ENCODE assay signal across 8 cellular contexts in genomic region chr3:152202976-152203626, GRCh38.
DNase-seq lines count a peak whose midpoint lies in the region; ATAC-seq and TF ChIP-seq lines count a peak whose summit lies in the region.

No MANE protein-coding gene starts in this region.

- H3K9me3 ChIP-seq in CD8-positive, alpha-beta T cell (ENCODE audit: low read length), result no peaks in the 10 kb centered on the region
- H3K9me3 ChIP-seq in GM23248 (ENCODE audit: low read depth) (no peaks in the 10 kb centered on the region), SU-DHL-6 (ENCODE audit: insufficient read depth, low read length) (no peaks in the 10 kb centered on the region), right lobe of liver (no peaks in the 10 kb centered on the region)

- H3K79me2 ChIP-seq in GM23248 (ENCODE audit: insufficient read depth), result no peaks in the 10 kb centered on the region
- peaks cover 9% of the 10 kb centered on the region; the same call in 1 of the 2 replicates for H3K79me2 ChIP-seq in SU-DHL-6 (ENCODE audit: insufficient read depth, low read length)

- peak overlapping the region; percentile 73 for H3K4me3 Mint-ChIP-seq in CD8-positive, alpha-beta T cell

- peaks cover 10% of the 10 kb centered on the region; the same call in 1 of the 2 replicates for H3F3A ChIP-seq in GM23248 (ENCODE audit: insufficient read depth)
- peaks cover 55% of the 10 kb centered on the region for H3F3A ChIP-seq in SU-DHL-6 (ENCODE audit: insufficient read depth)

- H4K20me1 ChIP-seq in GM23248 (ENCODE audit: insufficient read depth) (no peaks in the 10 kb centered on the region), SU-DHL-6 (ENCODE audit: low read depth, low read length) (no peaks in the 10 kb centered on the region)

- H3K4me1 Mint-ChIP-seq in CD8-positive, alpha-beta T cell (ENCODE audit: low read depth), result peaks cover 74% of the 10 kb centered on the region

- H3K4me3 ChIP-seq in CD8-positive, alpha-beta T cell (ENCODE audit: low read depth, low read length), result peak overlapping the region; percentile 31
- H3K4me3 ChIP-seq in GM23248 (peak overlapping the region; percentile 38), SU-DHL-6 (ENCODE audit: insufficient read depth, low read length, poor library complexity, severe bottlenecking) (peak overlapping the region; percentile 49), right lobe of liver (peak overlapping the region; percentile 18 to 49 (median 30))

- no peak for TF ChIP-seq POLR2A in right lobe of liver (IDR thresholded peaks at IDR 0.05)

- intact Hi-C loops in CD8-positive, alpha-beta T cell (cut with DNase I, micrococcal nuclease), result loop anchor here (2.0 to 5.0 kb wide), 4 partner anchors 16 to 64 kb away; partner anchors contain the start of gene MBNL1 (in 1 of the 2)
- intact Hi-C loops in right lobe of liver (cut with DNase I), result no loop called here

- no peaks in the 10 kb centered on the region for H3K9me3 Mint-ChIP-seq in CD8-positive, alpha-beta T cell

- H3K27me3 ChIP-seq in CD8-positive, alpha-beta T cell (ENCODE audit: insufficient read depth, low read length), result no peaks in the 10 kb centered on the region
- H3K27me3 ChIP-seq in GM23248 (replicated peaks; ENCODE audit: insufficient read depth) (no peaks in the 10 kb centered on the region), SU-DHL-6 (ENCODE audit: low read length) (no peaks in the 10 kb centered on the region), right lobe of liver (no peaks in the 10 kb centered on the region)

- H3K9ac ChIP-seq in GM23248, result peak overlapping the region; percentile 33; the same call in 1 of the 2 replicates
- peak overlapping the region; percentile 56 for H3K9ac ChIP-seq in SU-DHL-6 (ENCODE audit: low read length)

- ATAC-seq in CD8-positive, alpha-beta T cell, result no peak
- ATAC-seq in right lobe of liver (peak; percentile 80 to 93 (median 90)), GM18873 (IDR thresholded peaks at IDR 0.05; ENCODE audit: low FRiP score, unreplicated experiment) (no peak), GM18861 (IDR thresholded peaks at IDR 0.05; ENCODE audit: unreplicated experiment) (no peak)

- CTCF ChIA-PET in CD8-positive, alpha-beta T cell (lab: Charles Lee), result interaction anchor here (0.7 to 0.9 kb wide), 3 partner anchors 9 to 53 kb away, joined by 3 read pairs; no protein-coding TSS in a partner anchor

- no peaks in the 10 kb centered on the region for H3K36me3 Mint-ChIP-seq in CD8-positive, alpha-beta T cell

- 20 to 26% methylated on average over 3 of the region's 3 CpGs for WGBS in GM23248 (ENCODE audit: low coverage in 1 of 2, low lambda C conversion rate in 2 of 2, missing lambda C conversion rate in 2 of 2), 2 experiments
- WGBS in right lobe of liver (ENCODE audit: insufficient coverage, low coverage, low lambda C conversion rate, missing lambda C conversion rate), result 1% methylated on average over 3 of the region's 3 CpGs

- peak overlapping the region; percentile 89 for H3K27ac Mint-ChIP-seq in CD8-positive, alpha-beta T cell

- no peaks in the 10 kb centered on the region for H3K27me3 Mint-ChIP-seq in CD8-positive, alpha-beta T cell (ENCODE audit: low read depth)

- peak overlapping the region; percentile 60 for H3K4me2 ChIP-seq in GM23248 (ENCODE audit: unreplicated experiment)
- peak overlapping the region; percentile 99 for H3K4me2 ChIP-seq in SU-DHL-6 (ENCODE audit: low read depth, low read length, poor library complexity, severe bottlenecking)

- POLR2A ChIA-PET in CD8-positive, alpha-beta T cell (lab: Charles Lee), result interaction anchor here (0.6 to 7.0 kb wide), 8 partner anchors 9 to 84 kb away, joined by 3 to 45 read pairs (median 3); partner anchors contain the start of gene MBNL1

- H3K4me1 ChIP-seq in CD8-positive, alpha-beta T cell (ENCODE audit: insufficient read depth, low read length), result peaks cover 64% of the 10 kb centered on the region
- H3K4me1 ChIP-seq in GM23248 (ENCODE audit: insufficient read depth) (peaks cover 19% of the 10 kb centered on the region), right lobe of liver (peaks cover 0 to 8% (median 0%) of the 10 kb centered on the region in 4 donors)

- in situ Hi-C loops in GM23248 (cut with MboI), result no loop called here

- no peak for TF ChIP-seq CTCF in CD8-positive, alpha-beta T cell (IDR thresholded peaks at IDR 0.05)
- TF ChIP-seq CTCF in SU-DHL-6 (IDR thresholded peaks at IDR 0.05; ENCODE audit: insufficient read depth, low read length, poor library complexity, severe bottlenecking) (no peak), right lobe of liver (IDR thresholded peaks at IDR 0.05) (no peak)

- no peaks in the 10 kb centered on the region for H3K36me3 ChIP-seq in CD8-positive, alpha-beta T cell (ENCODE audit: insufficient read depth, low read length)
- H3K36me3 ChIP-seq in GM23248 (ENCODE audit: low read depth) (no peaks in the 10 kb centered on the region), SU-DHL-6 (ENCODE audit: low read length) (no peaks in the 10 kb centered on the region), right lobe of liver (no peaks in the 10 kb centered on the region)

- H2AFZ ChIP-seq in GM23248, result peak overlapping the region; percentile 68
- H2AFZ ChIP-seq in SU-DHL-6 (ENCODE audit: low read depth, low read length, severe bottlenecking), result peak overlapping the region; percentile 80

- H3K9me2 ChIP-seq in GM23248 (ENCODE audit: insufficient read depth), result no peaks in the 10 kb centered on the region; the same call in 1 of the 2 replicates
- H3K9me2 ChIP-seq in SU-DHL-6 (replicated peaks; ENCODE audit: insufficient read depth, low read length), result no peaks in the 10 kb centered on the region

- peak overlapping the region; percentile 25 for H3K27ac ChIP-seq in CD8-positive, alpha-beta T cell (ENCODE audit: low read depth, low read length)
- H3K27ac ChIP-seq in GM23248 (peak overlapping the region; percentile 20; the same call in 1 of the 2 replicates), SU-DHL-6 (ENCODE audit: low read depth, low read length) (peak overlapping the region; percentile 96), right lobe of liver (peak overlapping the region; percentile 28 to 67 (median 55))

- DNase-seq in CD8-positive, alpha-beta T cell, result no peak
- DNase-seq in GM23248, result no peak
- DNase-seq in right lobe of liver, result peak in 1 of 3 donors; percentile 57
- no peak for DNase-seq in cerebellar nuclear complex (lab: John Stamatoyannopoulos, UW)
- DNase-seq in activated CD8-positive, alpha-beta memory T cell treated with anti-CD3 and anti-CD28 coated beads, Interleukin-2, amount 50 U/mL, for 48 hours, result no peak

Comparison
In these comparisons a context has a peak if more than half of its experiments do, and no peak if none do; other contexts are left out.
1. ATAC-seq: peak in right lobe of liver (4 of 4); none in CD8-positive, alpha-beta T cell (single experiment), GM18873 (single experiment) and GM18861 (single experiment).
2. H3K27ac ChIP-seq: peak in every context shown above with its lines; median percentile 96 in SU-DHL-6; 55 in right lobe of liver; 25 in CD8-positive, alpha-beta T cell; 20 in GM23248.
3. intact Hi-C loops: an anchor here in CD8-positive, alpha-beta T cell (2.0 to 5.0 kb wide); none called in right lobe of liver.
4. Peak in every context shown above with its lines, with median percentiles within 50 percentile points of each other: H3K4me3 ChIP-seq.